In genomic region chr7:125347264-125347663, GRCh38 we compare ENCODE assay signal across 28 cellular contexts.
"Had no signal": no experiment of that assay in that cellular context is flagged by ENCODE, and none has a peak within 500 bp of the region (broad histone marks: within the 10 kb centered on the region; RNA-seq: fewer than 3 reads in every experiment).

No MANE protein-coding gene starts in this region.

- H3K4me3 Mint-ChIP-seq: activated CD4-positive, alpha-beta memory T cell treated with anti-CD3 and anti-CD28 coated beads for 36 hours; activated CD4-positive, alpha-beta T cell treated with anti-CD3 and anti-CD28 coated beads for 36 hours; activated CD4-positive, alpha-beta T cell treated with anti-CD3 and anti-CD28 coated beads, Interleukin-2, amount 10 ng/mL, durations not matched to agents 24 days and 14 days; activated CD8-positive, alpha-beta memory T cell treated with anti-CD3 and anti-CD28 coated beads, Interleukin-2, amount 10 ng/mL, durations not matched to agents 7 days and 5 days; activated CD8-positive, alpha-beta T cell treated with anti-CD3 and anti-CD28 coated beads, Interleukin-2, amount 10 ng/mL, durations not matched to agents 7 days and 5 days; activated naive CD4-positive, alpha-beta T cell treated with anti-CD3 and anti-CD28 coated beads for 36 hours; activated naive CD4-positive, alpha-beta T cell treated with anti-CD3 and anti-CD28 coated beads, Interleukin-2, amount 50 U/mL, for 24 hours; activated naive CD8-positive, alpha-beta T cell treated with anti-CD3 and anti-CD28 coated beads for 36 hours; activated naive CD8-positive, alpha-beta T cell treated with anti-CD3 and anti-CD28 coated beads, Interleukin-2, amount 50 U/mL, for 24 hours; activated T-helper 1 cell treated with anti-CD3 and anti-CD28 coated beads, Interleukin-12 subunit alpha, Interleukin-12 subunit beta, Interleukin-2, Interleukin-4 antibody, amounts not matched to agents 30 ng/mL and 10 ng/mL and 1 ng/mL, durations not matched to agents 14 hours and 24 hours and 36 hours; brain had no signal

- H3K9me3 Mint-ChIP-seq: activated CD4-positive, alpha-beta T cell treated with anti-CD3 and anti-CD28 coated beads, Interleukin-2, amount 10 ng/mL, durations not matched to agents 24 days and 14 days; activated naive CD4-positive, alpha-beta T cell treated with anti-CD3 and anti-CD28 coated beads, Interleukin-2, amount 50 U/mL, for 24 hours; activated naive CD8-positive, alpha-beta T cell treated with anti-CD3 and anti-CD28 coated beads for 36 hours; activated naive CD8-positive, alpha-beta T cell treated with anti-CD3 and anti-CD28 coated beads, Interleukin-2, amount 50 U/mL, for 24 hours; activated T-helper 1 cell treated with anti-CD3 and anti-CD28 coated beads, Interleukin-12 subunit alpha, Interleukin-12 subunit beta, Interleukin-2, Interleukin-4 antibody, amounts not matched to agents 30 ng/mL and 10 ng/mL and 1 ng/mL, durations not matched to agents 14 hours and 24 hours and 36 hours; brain had no signal

- H3K27me3 Mint-ChIP-seq: activated CD4-positive, alpha-beta memory T cell treated with anti-CD3 and anti-CD28 coated beads for 36 hours; activated CD4-positive, alpha-beta T cell treated with anti-CD3 and anti-CD28 coated beads for 36 hours; activated CD4-positive, alpha-beta T cell treated with anti-CD3 and anti-CD28 coated beads, Interleukin-2, amount 10 ng/mL, durations not matched to agents 24 days and 14 days; activated CD8-positive, alpha-beta memory T cell treated with anti-CD3 and anti-CD28 coated beads, Interleukin-2, amount 10 ng/mL, durations not matched to agents 7 days and 5 days; activated naive CD4-positive, alpha-beta T cell treated with anti-CD3 and anti-CD28 coated beads, Interleukin-2, amount 50 U/mL, for 24 hours; activated naive CD8-positive, alpha-beta T cell treated with anti-CD3 and anti-CD28 coated beads for 36 hours; activated naive CD8-positive, alpha-beta T cell treated with anti-CD3 and anti-CD28 coated beads, Interleukin-2, amount 50 U/mL, for 24 hours; brain had no signal

- H3K4me3 ChIP-seq: ascending aorta, esophagus squamous epithelium, gastroesophageal sphincter had no signal

- H3K27me3 ChIP-seq: ascending aorta, esophagus squamous epithelium, gastroesophageal sphincter had no signal

- ATAC-seq: activated CD4-positive, alpha-beta T cell treated with anti-CD3 and anti-CD28 coated beads for 36 hours; activated CD8-positive, alpha-beta memory T cell treated with anti-CD3 and anti-CD28 coated beads, Interleukin-2, amount 10 ng/mL, durations not matched to agents 7 days and 5 days; activated CD8-positive, alpha-beta T cell treated with anti-CD3 and anti-CD28 coated beads, Interleukin-2, amount 10 ng/mL, durations not matched to agents 7 days and 5 days; activated naive CD8-positive, alpha-beta T cell treated with anti-CD3 and anti-CD28 coated beads, Interleukin-2, amount 50 U/mL, for 24 hours; gastroesophageal sphincter had no signal

- H3K9me3 ChIP-seq: ascending aorta, esophagus squamous epithelium, gastroesophageal sphincter had no signal

- H3K27ac Mint-ChIP-seq: activated CD4-positive, alpha-beta memory T cell treated with anti-CD3 and anti-CD28 coated beads for 36 hours; activated CD4-positive, alpha-beta T cell treated with anti-CD3 and anti-CD28 coated beads for 36 hours; activated CD4-positive, alpha-beta T cell treated with anti-CD3 and anti-CD28 coated beads, Interleukin-2, amount 10 ng/mL, durations not matched to agents 24 days and 14 days; activated CD8-positive, alpha-beta memory T cell treated with anti-CD3 and anti-CD28 coated beads, Interleukin-2, amount 10 ng/mL, durations not matched to agents 7 days and 5 days; activated CD8-positive, alpha-beta T cell treated with anti-CD3 and anti-CD28 coated beads, Interleukin-2, amount 10 ng/mL, durations not matched to agents 7 days and 5 days; activated naive CD4-positive, alpha-beta T cell treated with anti-CD3 and anti-CD28 coated beads for 36 hours; activated naive CD4-positive, alpha-beta T cell treated with anti-CD3 and anti-CD28 coated beads, Interleukin-2, amount 50 U/mL, for 24 hours; activated naive CD8-positive, alpha-beta T cell treated with anti-CD3 and anti-CD28 coated beads for 36 hours; activated naive CD8-positive, alpha-beta T cell treated with anti-CD3 and anti-CD28 coated beads, Interleukin-2, amount 50 U/mL, for 24 hours; activated T-helper 1 cell treated with anti-CD3 and anti-CD28 coated beads, Interleukin-12 subunit alpha, Interleukin-12 subunit beta, Interleukin-2, Interleukin-4 antibody, amounts not matched to agents 30 ng/mL and 10 ng/mL and 1 ng/mL, durations not matched to agents 14 hours and 24 hours and 36 hours; activated T-helper 2 cell treated with anti-CD3 and anti-CD28 coated beads, Interferon-gamma antibody, Interleukin-2, Interleukin-4, amounts not matched to agents 10 μg/mL and 5 μg/mL and 100 μg/mL, durations not matched to agents 14 hours and 24 hours and 36 hours; brain had no signal

- H3K4me1 ChIP-seq: ascending aorta, esophagus squamous epithelium, gastroesophageal sphincter had no signal

- H3K36me3 ChIP-seq: ascending aorta, esophagus squamous epithelium, gastroesophageal sphincter had no signal

- H3K27ac ChIP-seq: ascending aorta, epithelial cell of prostate, esophagus squamous epithelium, gastroesophageal sphincter had no signal

- H3K4me1 Mint-ChIP-seq: activated CD4-positive, alpha-beta T cell treated with anti-CD3 and anti-CD28 coated beads for 36 hours; activated CD4-positive, alpha-beta T cell treated with anti-CD3 and anti-CD28 coated beads, Interleukin-2, amount 10 ng/mL, durations not matched to agents 24 days and 14 days; activated CD8-positive, alpha-beta memory T cell treated with anti-CD3 and anti-CD28 coated beads, Interleukin-2, amount 10 ng/mL, durations not matched to agents 7 days and 5 days; activated naive CD4-positive, alpha-beta T cell treated with anti-CD3 and anti-CD28 coated beads, Interleukin-2, amount 50 U/mL, for 24 hours; activated naive CD8-positive, alpha-beta T cell treated with anti-CD3 and anti-CD28 coated beads for 36 hours; activated naive CD8-positive, alpha-beta T cell treated with anti-CD3 and anti-CD28 coated beads, Interleukin-2, amount 50 U/mL, for 24 hours; brain had no signal

- H3K36me3 Mint-ChIP-seq: activated CD4-positive, alpha-beta memory T cell treated with anti-CD3 and anti-CD28 coated beads for 36 hours; activated CD8-positive, alpha-beta memory T cell treated with anti-CD3 and anti-CD28 coated beads, Interleukin-2, amount 10 ng/mL, durations not matched to agents 7 days and 5 days; activated naive CD4-positive, alpha-beta T cell treated with anti-CD3 and anti-CD28 coated beads, Interleukin-2, amount 50 U/mL, for 24 hours; activated naive CD8-positive, alpha-beta T cell treated with anti-CD3 and anti-CD28 coated beads for 36 hours; brain had no signal

- DNase-seq: activated CD4-positive, alpha-beta memory T cell treated with anti-CD3 and anti-CD28 coated beads for 36 hours; activated CD4-positive, alpha-beta T cell treated with anti-CD3 and anti-CD28 coated beads for 36 hours; activated CD4-positive, alpha-beta T cell treated with anti-CD3 and anti-CD28 coated beads, Interleukin-2, amount 10 ng/mL, durations not matched to agents 24 days and 14 days; activated CD4-positive, CD25-positive, alpha-beta regulatory T cell; activated CD4-positive, CD25-positive, alpha-beta regulatory T cell treated with anti-CD3 and anti-CD28 coated beads, Interleukin-2, amount 50 U/mL, for 72 hours; activated CD8-positive, alpha-beta memory T cell treated with anti-CD3 and anti-CD28 coated beads, Interleukin-2, amount 10 ng/mL, durations not matched to agents 7 days and 5 days; activated CD8-positive, alpha-beta memory T cell treated with anti-CD3 and anti-CD28 coated beads, Interleukin-2, amount 50 U/mL, for 4 hours; activated CD8-positive, alpha-beta T cell treated with anti-CD3 and anti-CD28 coated beads, Interleukin-2, amount 10 ng/mL, durations not matched to agents 7 days and 5 days; activated effector memory CD4-positive, alpha-beta T cell treated with anti-CD3 and anti-CD28 coated beads, Interleukin-2, amount 50 U/mL, for 16 hours; activated naive CD4-positive, alpha-beta T cell treated with anti-CD3 and anti-CD28 coated beads for 36 hours; activated naive CD8-positive, alpha-beta T cell treated with anti-CD3 and anti-CD28 coated beads for 36 hours; activated naive CD8-positive, alpha-beta T cell treated with anti-CD3 and anti-CD28 coated beads, Interleukin-2, amount 50 U/mL, for 24 hours; activated T-cell treated with anti-CD3 and anti-CD28 coated beads, Interleukin-2, amount 50 U/mL, for 1 hour; activated T-cell treated with anti-CD3 and anti-CD28 coated beads, Interleukin-2, amount 50 U/mL, for 48 hours; caudate nucleus; cortex of kidney; effector CD8-positive, alpha-beta T cell; esophagus squamous epithelium; foreskin melanocyte; head of caudate nucleus; T-helper 2 cell had no signal
